ENCODE assay signal across 9 cellular contexts in genomic region chr6:41896280-41896679, GRCh38. TPM values are rescaled to one million over a fixed set of nuclear protein-coding genes. Genes with fewer than 3 reads are reported as not detected.
A peak's percentile ranks its signal among the peaks of the same experiment; 100 is the strongest.
DNase-seq lines count a peak whose midpoint lies in the region; ATAC-seq, FAIRE-seq and TF ChIP-seq lines count a peak whose summit lies in the region.
"Had no signal": no experiment of that assay in that cellular context is flagged by ENCODE, and none has a peak within 500 bp of the region (broad histone marks: within the 10 kb centered on the region; RNA-seq: fewer than 3 reads in every experiment).

No MANE protein-coding gene starts in this region.

- peaks cover 12% of the 10 kb centered on the region for H3K4me1 ChIP-seq in astrocyte (ENCODE audit: insufficient read depth, low read length)

- H3K4me1 Mint-ChIP-seq in HFFc6 (ENCODE audit: low read depth) (peaks cover 11% of the 10 kb centered on the region), astrocyte (ENCODE audit: low read depth, unreplicated experiment) (peaks cover 4% of the 10 kb centered on the region), mesothelial cell of epicardium (peaks cover 6% of the 10 kb centered on the region)

- H3K9me3 Mint-ChIP-seq in HFFc6 (no peaks in the 10 kb centered on the region), astrocyte (ENCODE audit: unreplicated experiment) (no peaks in the 10 kb centered on the region), mesothelial cell of epicardium (no peaks in the 10 kb centered on the region)
- H3K9me3 Mint-ChIP-seq: central memory CD8-positive, alpha-beta T cell had no signal

- H3K4me3 ChIP-seq in AG04450 (ENCODE audit: low read depth, low read length), result peak overlapping the region; percentile 80
- peak overlapping the region; percentile 75 for H3K4me3 ChIP-seq in astrocyte (ENCODE audit: insufficient read depth, low read depth, low read length)

- TF ChIP-seq CTCF in AG04450 (IDR thresholded peaks at IDR 0.05; ENCODE audit: low read depth, low read length) (no peak), HFFc6 (IDR thresholded peaks at IDR 0.05) (no peak), astrocyte (IDR thresholded peaks at IDR 0.05; ENCODE audit: insufficient read depth, low read depth, low read length) (no peak), mesothelial cell of epicardium (IDR thresholded peaks at IDR 0.05; ENCODE audit: unreplicated experiment) (no peak)

- H3K36me3 ChIP-seq in astrocyte (ENCODE audit: insufficient read depth, low read length), result no peaks in the 10 kb centered on the region

- H3K4me3 Mint-ChIP-seq in HFFc6 (no peak overlapping the region; the same call in 1 of the 2 replicates), astrocyte (ENCODE audit: unreplicated experiment) (peak overlapping the region; percentile 81), mesothelial cell of epicardium (no peak overlapping the region)
- H3K4me3 Mint-ChIP-seq: central memory CD8-positive, alpha-beta T cell had no signal

- H3K36me3 Mint-ChIP-seq in HFFc6 (ENCODE audit: low read depth) (no peaks in the 10 kb centered on the region), astrocyte (ENCODE audit: low read depth, unreplicated experiment) (no peaks in the 10 kb centered on the region), mesothelial cell of epicardium (peaks cover 4% of the 10 kb centered on the region)

- H3K9ac ChIP-seq in astrocyte (ENCODE audit: low read length), result peak overlapping the region; percentile 89

- no peaks in the 10 kb centered on the region for H3K79me2 ChIP-seq in astrocyte (ENCODE audit: insufficient read depth, low read length)

- H2AFZ ChIP-seq in astrocyte (ENCODE audit: low read depth, low read length), result no peak overlapping the region

- ATAC-seq in HG02970 (IDR thresholded peaks at IDR 0.05; ENCODE audit: low FRiP score, unreplicated experiment) (no peak), HG03039 (IDR thresholded peaks at IDR 0.05; ENCODE audit: unreplicated experiment) (no peak)

- H3K9me3 ChIP-seq in AG04450 (ENCODE audit: control insufficient read depth, insufficient read depth, low read length) (no peaks in the 10 kb centered on the region), astrocyte (ENCODE audit: insufficient read depth, low read depth, low read length) (no peaks in the 10 kb centered on the region)

- DNase-seq in AG04450 (ENCODE audit: low read depth, low spot score) (no peak), HFFc6 (no peak), astrocyte (ENCODE audit: low read depth) (no peak), mesothelial cell of epicardium (ENCODE audit: low spot score in 2 of 2, unreplicated experiment in 2 of 2) (no peak), MV-4-11 (lab: John Stamatoyannopoulos, UW) (no peak)
- no peak for DNase-seq in central memory CD4-positive, alpha-beta T cell

- no peak for FAIRE-seq in astrocyte (lab: Jason Lieb, UNC)

- peaks cover 10% of the 10 kb centered on the region for H4K20me1 ChIP-seq in astrocyte (ENCODE audit: insufficient read depth, low read length)

- peak overlapping the region; percentile 92 for H3K27ac ChIP-seq in AG04450 (ENCODE audit: low read depth, low read length)
- H3K27ac ChIP-seq in astrocyte (ENCODE audit: low read depth, low read length), result peak overlapping the region; percentile 73

- CTCF ChIA-PET in AG04450 (lab: Charles Lee), result interaction anchor here (1.3 to 6.9 kb wide), 3 partner anchors 18 to 148 kb away, joined by 4 to 34 read pairs (median 9); partner anchors contain the start of genes BYSL and MED20

- H3K27me3 ChIP-seq in AG04450 (ENCODE audit: control insufficient read depth, insufficient read depth, low read length) (no peaks in the 10 kb centered on the region), astrocyte (ENCODE audit: insufficient read depth, low read length) (peaks cover 4% of the 10 kb centered on the region)

- POLR2A ChIA-PET in AG04450 (lab: Yijun Ruan, JAX), result interaction anchor here (2.5 kb wide), 1 partner anchor 25 kb away, joined by 10 read pairs; the partner anchor contains the start of genes BYSL and MED20

- H3K27me3 Mint-ChIP-seq in HFFc6 (ENCODE audit: insufficient read depth), result 0 out of 2 replicates have a peak, but pooled peaks cover 2% of the 10 kb centered on the region
- H3K27me3 Mint-ChIP-seq in astrocyte (ENCODE audit: low read depth, unreplicated experiment), result no peaks in the 10 kb centered on the region
- no peaks in the 10 kb centered on the region for H3K27me3 Mint-ChIP-seq in mesothelial cell of epicardium (ENCODE audit: low read depth)
- H3K27me3 Mint-ChIP-seq: central memory CD8-positive, alpha-beta T cell had no signal

- H3K27ac Mint-ChIP-seq in HFFc6 (peak overlapping the region; percentile 81), astrocyte (ENCODE audit: unreplicated experiment) (peak overlapping the region; percentile 13), mesothelial cell of epicardium (peak overlapping the region; percentile 93)

- peak overlapping the region; percentile 100 for H3K4me2 ChIP-seq in astrocyte (ENCODE audit: low read length)

RNA-seq across cellular contexts. Expression of gene USP49, which starts 1.1 kb away (rescaled TPM):
- polyA plus RNA-seq in AG04450 (2011; rRNA removed), result 2.9 and 3.0 TPM in 2 replicates
- polyA minus RNA-seq in AG04450 (2011; rRNA and poly(A)+ RNA removed), result 2.5 and 2.8 TPM in 2 replicates
- total RNA-seq in HFFc6 (2021; fragmentation: NEBNext Ultra II Directional; extraction: Animal tissue kit (Norgen Biotek cat#: 25700)), result 1 to 10 TPM; 1.7 to 2.3 (median 2.0) TPM
- total RNA-seq in astrocyte, result 3.8 and 5.5 TPM in 2 replicates
- 12.0 to 13.8 TPM (median 12.1 TPM) in 3 replicates for total RNA-seq in mesothelial cell of epicardium

RNA-seq across cellular contexts. Expression of gene MED20, which starts 24.7 kb away (rescaled TPM):
- 45.0 and 48.6 TPM in 2 replicates for polyA plus RNA-seq in AG04450 (2011; rRNA removed)
- polyA minus RNA-seq in AG04450 (2011; rRNA and poly(A)+ RNA removed), result 41.7 and 48.0 TPM in 2 replicates
- total RNA-seq in HFFc6 (2021; fragmentation: NEBNext Ultra II Directional; extraction: Animal tissue kit (Norgen Biotek cat#: 25700)), result 10 to 100 TPM; 22.8 to 28.4 (median 26.0) TPM
- total RNA-seq in astrocyte, result 27.1 and 28.9 TPM in 2 replicates
- 24.1 to 25.1 TPM (median 25.1 TPM) in 3 replicates for total RNA-seq in mesothelial cell of epicardium

RNA-seq across cellular contexts. Expression of gene BYSL, which starts 25.0 kb away (rescaled TPM):
- 18.1 and 25.1 TPM in 2 replicates for polyA plus RNA-seq in AG04450 (2011; rRNA removed)
- 20.3 and 26.7 TPM in 2 replicates for polyA minus RNA-seq in AG04450 (2011; rRNA and poly(A)+ RNA removed)
- total RNA-seq in HFFc6 (2021; fragmentation: NEBNext Ultra II Directional; extraction: Animal tissue kit (Norgen Biotek cat#: 25700)), result 10 to 100 TPM; 32.3 to 44.3 (median 33.5) TPM
- total RNA-seq in astrocyte (41.2 and 43.1 TPM in 2 replicates), mesothelial cell of epicardium (32.7 to 36.5 TPM (median 32.8 TPM) in 3 replicates)

RNA-seq across cellular contexts. Expression of gene CCND3, which starts 45.3 kb away (rescaled TPM):
- 25.8 and 30.9 TPM in 2 replicates for polyA plus RNA-seq in AG04450 (2011; rRNA removed)
- 23.3 and 29.9 TPM in 2 replicates for polyA minus RNA-seq in AG04450 (2011; rRNA and poly(A)+ RNA removed)
- 10 to 100 TPM; 72.4 to 92.5 (median 82.7) TPM for total RNA-seq in HFFc6 (2021; fragmentation: NEBNext Ultra II Directional; extraction: Animal tissue kit (Norgen Biotek cat#: 25700))
- 64.8 and 69.9 TPM in 2 replicates for total RNA-seq in astrocyte
- 37.2 to 42.0 TPM (median 39.5 TPM) in 3 replicates for total RNA-seq in mesothelial cell of epicardium

Comparison
In these comparisons a context has a peak if more than half of its experiments do, and no peak if none do; other contexts are left out.
1. H3K27ac Mint-ChIP-seq: peak in every context shown above with its lines; median percentile 93 in mesothelial cell of epicardium; 81 in HFFc6; 13 in astrocyte.